Comparison of ENCODE assay signal across 8 cellular contexts in the genomic region with DNA sequence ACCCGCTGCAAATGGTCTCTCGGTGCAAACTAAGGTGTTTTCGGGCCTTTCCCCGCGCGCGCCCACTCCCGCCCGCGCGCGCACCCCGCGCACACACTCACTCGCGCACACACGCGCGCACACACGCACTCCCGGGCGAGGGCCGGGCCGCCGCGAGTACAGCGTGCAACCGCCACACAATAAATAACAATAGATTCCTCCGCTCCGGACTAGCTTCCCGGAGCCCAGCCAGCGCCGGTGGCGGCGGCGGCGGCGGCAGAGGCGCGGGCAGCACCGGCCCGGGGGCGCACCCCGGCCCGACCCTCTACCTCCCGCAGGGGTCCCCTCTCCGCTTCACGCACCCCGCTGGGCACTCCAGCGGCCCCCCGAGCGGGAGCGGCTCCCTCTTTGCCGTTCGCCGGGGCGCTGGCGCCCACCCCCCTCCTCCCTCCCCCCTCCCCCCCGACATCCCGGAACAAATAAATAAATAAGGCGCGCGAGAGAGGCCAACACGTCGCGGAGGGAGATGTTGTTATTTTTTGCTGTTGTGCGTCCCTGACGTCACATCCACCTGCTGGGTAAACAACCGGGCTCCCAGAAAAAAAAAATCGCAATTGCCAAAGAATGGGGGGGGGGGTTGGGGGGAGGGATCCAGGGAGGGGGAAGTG. TPM values are rescaled to one million over a fixed set of nuclear protein-coding genes. Genes with fewer than 3 reads are reported as not detected.
DNase-seq lines count a peak whose midpoint lies in the region; ATAC-seq and TF ChIP-seq lines count a peak whose summit lies in the region.

Gene FOXP1 (minus strand): TSS at position 160 of the 647 bp plus-strand sequence. CDS start 385,347 bp downstream, outside the sequence.

- H3K9ac ChIP-seq in HUES6 (ENCODE audit: low read length) = peak within 1 kb of the TSS; percentile 78

- ATAC-seq in naive thymus-derived CD8-positive, alpha-beta T cell = peak; percentile 36 to 53
- peak; percentile 50 for ATAC-seq in stimulated activated naive CD8-positive, alpha-beta T cell treated with anti-CD3 and anti-CD28 coated beads, Interleukin-15, Interleukin-2, amounts not matched to agents 100 U/mL and 50 U/mL, for 24 hours
- no peak for ATAC-seq in HG02571 (IDR thresholded peaks at IDR 0.05; ENCODE audit: unreplicated experiment)

- peaks cover 30% of the 10 kb centered on the region for H3K27me3 ChIP-seq in HUES6 (ENCODE audit: control insufficient read depth, insufficient read depth, low read length)

- peak within 1 kb of the TSS; percentile 65 for H3K4me3 ChIP-seq in GM12865 (ENCODE audit: low read depth, low read length)
- H3K4me3 ChIP-seq in HUES6 (ENCODE audit: low read depth, low read length) = peak within 1 kb of the TSS; percentile 84
- peak within 1 kb of the TSS; percentile 76 for H3K4me3 ChIP-seq in fibroblast of the aortic adventitia (ENCODE audit: low read depth, low read length)

- peaks cover 11 to 52% (median 42%) of the 10 kb centered on the region in 4 donors for H3K4me1 Mint-ChIP-seq in naive thymus-derived CD8-positive, alpha-beta T cell

- no peak for TF ChIP-seq CTCF in GM12865 (IDR thresholded peaks at IDR 0.05; ENCODE audit: insufficient read depth, low read depth, low read length, missing control alignments)
- TF ChIP-seq CTCF in fibroblast of the aortic adventitia (IDR thresholded peaks at IDR 0.05; ENCODE audit: insufficient read depth, low read length) = no peak

- peak within 1 kb of the TSS; percentile 93 to 99 (median 96) for H3K27ac Mint-ChIP-seq in naive thymus-derived CD8-positive, alpha-beta T cell

- no peaks in the 10 kb centered on the region for H3K36me3 ChIP-seq in HUES6 (ENCODE audit: control insufficient read depth, insufficient read depth, low read length)

- peaks cover 20% of the 10 kb centered on the region for H3K4me1 ChIP-seq in HUES6 (ENCODE audit: control insufficient read depth, insufficient read depth, low read length)

- H3K9me3 Mint-ChIP-seq in naive thymus-derived CD8-positive, alpha-beta T cell = no peaks in the 10 kb centered on the region

- H3K36me3 Mint-ChIP-seq in naive thymus-derived CD8-positive, alpha-beta T cell = no peaks in the 10 kb centered on the region

- H3K27ac ChIP-seq in HUES6 (ENCODE audit: low read depth, low read length) = 0 out of 2 replicates have a peak within 1 kb of the TSS, but pooled peaks have one; percentile 9

- H3K4me3 Mint-ChIP-seq in naive thymus-derived CD8-positive, alpha-beta T cell = peak within 1 kb of the TSS; percentile 92 to 98 (median 96)

- POLR2A ChIA-PET in naive thymus-derived CD8-positive, alpha-beta T cell (lab: Charles Lee) = interaction anchor here (0.5 to 2.5 kb wide), 15 partner anchors 72 to 1031 kb away, joined by 3 to 13 read pairs (median 4); no protein-coding TSS in a partner anchor

- DNase-seq in GM12865 (ENCODE audit: low read depth) (peak; percentile 64), RPMI8226 (peak; percentile 28), activated gamma-delta T cell (lab: John Stamatoyannopoulos, UW) (peak; percentile 47), fibroblast of the aortic adventitia (ENCODE audit: low read depth) (peak; percentile 70)
- peak; percentile 33 to 76 (median 67) for DNase-seq in naive thymus-derived CD8-positive, alpha-beta T cell
- peak; percentile 73 for DNase-seq in stimulated activated naive CD8-positive, alpha-beta T cell treated with anti-CD3 and anti-CD28 coated beads, Interleukin-15, Interleukin-2, amounts not matched to agents 100 U/mL and 50 U/mL, for 24 hours

- no peaks in the 10 kb centered on the region for H3K27me3 Mint-ChIP-seq in naive thymus-derived CD8-positive, alpha-beta T cell

- no peaks in the 10 kb centered on the region for H3K9me3 ChIP-seq in HUES6 (ENCODE audit: control insufficient read depth, insufficient read depth, low read depth, low read length)

RNA-seq across cellular contexts. Expression of gene FOXP1, which starts in this region (rescaled TPM):
- 43.3 and 115 TPM in 2 replicates for total RNA-seq in fibroblast of the aortic adventitia (ENCODE audit: low replicate concordance)
- 100 to 1,000 TPM; 420 to 443 TPM for total RNA-seq in naive thymus-derived CD8-positive, alpha-beta T cell
- 100 to 1,000 TPM; 280 to 382 (median 361) TPM for polyA plus RNA-seq in naive thymus-derived CD8-positive, alpha-beta T cell
